17 cellular contexts compared by ENCODE assay signal in genomic region chr3:21054064-21054463, GRCh38.
DNase-seq lines count a peak whose midpoint lies in the region; ATAC-seq and TF ChIP-seq lines count a peak whose summit lies in the region.
"Had no signal": no experiment of that assay in that cellular context is flagged by ENCODE, and none has a peak within 500 bp of the region (broad histone marks: within the 10 kb centered on the region; RNA-seq: fewer than 3 reads in every experiment).

No MANE protein-coding gene starts in this region.

- TF ChIP-seq POLR2A in esophagus muscularis mucosa (IDR thresholded peaks at IDR 0.05; ENCODE audit: low read depth), result no peak

- intact Hi-C loops in esophagus muscularis mucosa (cut with DNase I) (no loop called here), left ventricle myocardium inferior (cut with micrococcal nuclease) (no loop called here)

- H3K27ac Mint-ChIP-seq in GM23338, result no peak overlapping the region
- H3K27ac Mint-ChIP-seq in stimulated activated memory B cell treated with anti-CD40 and anti-IgM and Interleukin-4, amounts not matched to agents 10 μg/mL and 1 μg/mL and 100 μg/mL, for 72 hours, result no peak overlapping the region
- H3K27ac Mint-ChIP-seq: B cell; CD4-positive, alpha-beta T cell; HFFc6 had no signal

- H3K9me3 ChIP-seq in GM23248 (ENCODE audit: low read depth) (no peaks in the 10 kb centered on the region), esophagus muscularis mucosa (no peaks in the 10 kb centered on the region), left ventricle myocardium inferior (replicated peaks) (peaks cover 4% of the 10 kb centered on the region)

- no peaks in the 10 kb centered on the region for H3F3A ChIP-seq in GM23248 (ENCODE audit: insufficient read depth)
- no peaks in the 10 kb centered on the region for H3F3A ChIP-seq in GM23338 (replicated peaks; ENCODE audit: low read depth)

- H3K9ac ChIP-seq in GM23248, result no peak overlapping the region

- H3K79me2 ChIP-seq in GM23248 (ENCODE audit: insufficient read depth), result no peaks in the 10 kb centered on the region
- H3K79me2 ChIP-seq in GM23338 (replicated peaks; ENCODE audit: insufficient read depth), result no peaks in the 10 kb centered on the region

- no peaks in the 10 kb centered on the region for H3K27me3 ChIP-seq in GM23248 (replicated peaks; ENCODE audit: insufficient read depth)
- H3K27me3 ChIP-seq in esophagus muscularis mucosa, result no peaks in the 10 kb centered on the region
- H3K27me3 ChIP-seq in left ventricle myocardium inferior (ENCODE audit: low read depth), result no peaks in the 10 kb centered on the region
- no peaks in the 10 kb centered on the region for H3K27me3 ChIP-seq in GM23338 (ENCODE audit: insufficient read depth)

- H3K36me3 ChIP-seq in GM23248 (ENCODE audit: low read depth) (no peaks in the 10 kb centered on the region), esophagus muscularis mucosa (no peaks in the 10 kb centered on the region), left ventricle myocardium inferior (no peaks in the 10 kb centered on the region), GM23338 (ENCODE audit: insufficient read depth) (no peaks in the 10 kb centered on the region)

- no peaks in the 10 kb centered on the region for H4K20me1 ChIP-seq in GM23248 (ENCODE audit: insufficient read depth)
- no peaks in the 10 kb centered on the region for H4K20me1 ChIP-seq in GM23338 (replicated peaks; ENCODE audit: insufficient read depth)

- TF ChIP-seq CTCF in esophagus muscularis mucosa (IDR thresholded peaks at IDR 0.05), result no peak
- TF ChIP-seq CTCF in left ventricle myocardium inferior (IDR thresholded peaks at IDR 0.05; ENCODE audit: borderline replicate concordance), result no peak
- no peak for TF ChIP-seq CTCF in GM23338 (conservative IDR thresholded peaks at IDR 0.05; ENCODE audit: low read depth in 2 of 2)

- in situ Hi-C loops in GM23248 (cut with MboI), result no loop called here

- no peaks in the 10 kb centered on the region for H3K4me1 ChIP-seq in GM23248 (ENCODE audit: insufficient read depth)
- peaks cover 0 to 24% (median 11%) of the 10 kb centered on the region in 4 donors for H3K4me1 ChIP-seq in esophagus muscularis mucosa
- H3K4me1 ChIP-seq in left ventricle myocardium inferior, result peaks cover 3% of the 10 kb centered on the region
- H3K4me1 ChIP-seq in GM23338 (ENCODE audit: insufficient read depth), result no peaks in the 10 kb centered on the region

- no peaks in the 10 kb centered on the region for H3K27me3 Mint-ChIP-seq in GM23338 (ENCODE audit: insufficient read depth, low read depth, poor library complexity)
- H3K27me3 Mint-ChIP-seq in stimulated activated memory B cell treated with anti-CD40 and anti-IgM and Interleukin-4, amounts not matched to agents 10 μg/mL and 1 μg/mL and 100 μg/mL, for 72 hours, result no peaks in the 10 kb centered on the region
- H3K27me3 Mint-ChIP-seq: B cell; CD4-positive, alpha-beta T cell had no signal

- DNase-seq in EH (ENCODE audit: low read depth), result peak; percentile 10
- no peak for DNase-seq in GM23248
- DNase-seq in esophagus muscularis mucosa (ENCODE audit: extremely low spot score), result no peak
- no peak for DNase-seq in left ventricle myocardium inferior
- no peak for DNase-seq in NCI-H774 (lab: John Stamatoyannopoulos, UW)
- DNase-seq in GM23338 (ENCODE audit: low spot score), result no peak
- no peak for DNase-seq in OCI-M1 (lab: John Stamatoyannopoulos, UW)
- DNase-seq: C1 segment of cervical spinal cord; Calu3; CD4-positive, alpha-beta T cell; DMS 273 treated with DMSO at 0.1 percent for 48 hours; DMS79; GDM1; HCEC 1CT; HFFc6 had no signal

- H2AFZ ChIP-seq in GM23248, result peak overlapping the region; percentile 12; the same call in 1 of the 2 replicates
- H2AFZ ChIP-seq in GM23338, result no peak overlapping the region

- no peak overlapping the region for H3K4me3 ChIP-seq in GM23248
- no peak overlapping the region for H3K4me3 ChIP-seq in esophagus muscularis mucosa
- no peak overlapping the region for H3K4me3 ChIP-seq in left ventricle myocardium inferior
- H3K4me3 ChIP-seq in GM23338, result no peak overlapping the region

- H3K27ac ChIP-seq in GM23248 (no peak overlapping the region), esophagus muscularis mucosa (replicated peaks in 1 of 4) (peak overlapping the region; percentile 35 to 58 (median 47)), left ventricle myocardium inferior (replicated peaks) (peak overlapping the region; percentile 72), GM23338 (ENCODE audit: low read depth) (no peak overlapping the region)

- no peaks in the 10 kb centered on the region for H3K36me3 Mint-ChIP-seq in GM23338 (ENCODE audit: low read depth)
- peaks cover 5% of the 10 kb centered on the region for H3K36me3 Mint-ChIP-seq in stimulated activated memory B cell treated with anti-CD40 and anti-IgM and Interleukin-4, amounts not matched to agents 10 μg/mL and 1 μg/mL and 100 μg/mL, for 72 hours

- no peaks in the 10 kb centered on the region for H3K9me2 ChIP-seq in GM23248 (ENCODE audit: insufficient read depth)
- H3K9me2 ChIP-seq in GM23338 (ENCODE audit: insufficient read depth), result no peaks in the 10 kb centered on the region

- ATAC-seq in GM23338, result no peak
- no peak for ATAC-seq in stimulated activated memory B cell treated with anti-CD40 and anti-IgM and Interleukin-4, amounts not matched to agents 10 μg/mL and 1 μg/mL and 100 μg/mL, for 72 hours

- TF ChIP-seq EP300 in esophagus muscularis mucosa (IDR thresholded peaks at IDR 0.05), result no peak

- H3K4me3 Mint-ChIP-seq in GM23338, result no peak overlapping the region
- no peak overlapping the region for H3K4me3 Mint-ChIP-seq in stimulated activated memory B cell treated with anti-CD40 and anti-IgM and Interleukin-4, amounts not matched to agents 10 μg/mL and 1 μg/mL and 100 μg/mL, for 72 hours
- H3K4me3 Mint-ChIP-seq: B cell; CD4-positive, alpha-beta T cell; HFFc6 had no signal

- no peak overlapping the region for H3K4me2 ChIP-seq in GM23248 (ENCODE audit: unreplicated experiment)
- no peak overlapping the region for H3K4me2 ChIP-seq in GM23338

- H3K4me1 Mint-ChIP-seq in GM23338, result no peaks in the 10 kb centered on the region
- H3K4me1 Mint-ChIP-seq in stimulated activated memory B cell treated with anti-CD40 and anti-IgM and Interleukin-4, amounts not matched to agents 10 μg/mL and 1 μg/mL and 100 μg/mL, for 72 hours, result no peaks in the 10 kb centered on the region
- H3K4me1 Mint-ChIP-seq: B cell had no signal

- 18 to 21% methylated on average over 3 of the region's 3 CpGs for WGBS in GM23248 (ENCODE audit: low coverage in 1 of 2, low lambda C conversion rate in 2 of 2, missing lambda C conversion rate in 2 of 2), 2 experiments
- 69% methylated on average over 3 of the region's 3 CpGs for WGBS in esophagus muscularis mucosa

- H3K9me3 Mint-ChIP-seq in GM23338, result no peaks in the 10 kb centered on the region
- H3K9me3 Mint-ChIP-seq in stimulated activated memory B cell treated with anti-CD40 and anti-IgM and Interleukin-4, amounts not matched to agents 10 μg/mL and 1 μg/mL and 100 μg/mL, for 72 hours, result no peaks in the 10 kb centered on the region
- H3K9me3 Mint-ChIP-seq: HFFc6 had no signal

TF ChIP-seq in GM23338, 12 proteins besides CTCF, POLR2A, EP300 and RAD21 (continues in another document):
- TF ChIP-seq ZNF114 (CRISPR knock-in tag; IDR thresholded peaks at IDR 0.05) (no peak), JUNB (IDR thresholded peaks at IDR 0.05; ENCODE audit: unreplicated experiment) (no peak), ZNF331 (CRISPR knock-in tag; IDR thresholded peaks at IDR 0.05; ENCODE audit: low read depth) (no peak), STAT1 (IDR thresholded peaks at IDR 0.05; ENCODE audit: unreplicated experiment) (no peak)

Comparison
In these comparisons a context has a peak if more than half of its experiments do, and no peak if none do; other contexts are left out.
1. H3K27ac ChIP-seq: peak in esophagus muscularis mucosa (4 of 4) and left ventricle myocardium inferior (single experiment); none in GM23248 (single experiment) and GM23338 (single experiment).